28 cellular contexts compared by ENCODE assay signal in the genomic region with DNA sequence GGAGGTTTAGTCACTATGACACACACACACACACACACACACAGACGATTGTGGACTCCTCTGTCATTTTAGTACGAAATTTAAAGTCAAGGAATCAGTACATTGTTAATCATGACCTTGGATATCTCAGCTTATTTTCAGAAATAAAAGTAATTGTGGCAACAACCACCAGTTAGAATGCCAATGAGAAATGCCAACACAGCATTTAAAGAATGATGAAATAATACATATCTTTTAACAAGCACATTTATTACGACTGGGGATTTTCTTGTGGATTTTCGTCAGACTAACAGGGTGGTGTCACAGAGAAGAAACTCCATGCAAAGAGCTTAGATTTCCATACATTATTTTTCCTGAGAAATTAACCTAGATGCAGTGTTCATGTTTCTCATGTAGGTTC.
"Had no signal": no experiment of that assay in that cellular context is flagged by ENCODE, and none has a peak within 500 bp of the region (broad histone marks: within the 10 kb centered on the region; RNA-seq: fewer than 3 reads in every experiment).

No MANE protein-coding gene starts in this region.

- H3K36me3 Mint-ChIP-seq: mesothelial cell of epicardium; naive B cell; natural killer cell treated with Interleukin-12 subunit alpha and Interleukin-12 subunit beta and Interleukin-15 and Interleukin-18, amount 100 ng/mL, for 72 hours; stimulated activated effector memory CD8-positive, alpha-beta T cell treated with anti-CD3 and anti-CD28 coated beads, Interleukin-12 subunit alpha, Interleukin-12 subunit beta, amount 100 ng/mL, for 72 hours had no signal

- H3K4me3 ChIP-seq: esophagus squamous epithelium, gastroesophageal sphincter, heart left ventricle, hepatocyte, mucosa of descending colon, smooth muscle cell, stomach, thyroid gland, vagina had no signal

- H3K4me2 ChIP-seq: hepatocyte, smooth muscle cell had no signal

- H2AFZ ChIP-seq: hepatocyte, parathyroid adenoma had no signal

- H3K79me2 ChIP-seq: hepatocyte, parathyroid adenoma had no signal

- H3K4me1 Mint-ChIP-seq: mesothelial cell of epicardium; naive B cell; stimulated activated effector memory CD8-positive, alpha-beta T cell treated with anti-CD3 and anti-CD28 coated beads, Interleukin-12 subunit alpha, Interleukin-12 subunit beta, amount 100 ng/mL, for 72 hours had no signal

- H3K9ac ChIP-seq: parathyroid adenoma had no signal

- H3K27ac Mint-ChIP-seq: effector memory CD8-positive, alpha-beta T cell; mesothelial cell of epicardium; naive B cell; natural killer cell treated with Interleukin-12 subunit alpha and Interleukin-12 subunit beta and Interleukin-15 and Interleukin-18, amount 100 ng/mL, for 72 hours; progenitor cell of endocrine pancreas; stimulated activated effector memory CD8-positive, alpha-beta T cell treated with anti-CD3 and anti-CD28 coated beads, Interleukin-12 subunit alpha, Interleukin-12 subunit beta, amount 100 ng/mL, for 72 hours had no signal

- H3K27me3 Mint-ChIP-seq: effector memory CD8-positive, alpha-beta T cell; naive B cell; natural killer cell treated with Interleukin-12 subunit alpha and Interleukin-12 subunit beta and Interleukin-15 and Interleukin-18, amount 100 ng/mL, for 72 hours; progenitor cell of endocrine pancreas had no signal

- H3K4me1 ChIP-seq: esophagus squamous epithelium, foreskin keratinocyte, gastroesophageal sphincter, heart left ventricle, parathyroid adenoma, stomach, thyroid gland, vagina had no signal

- H3K27me3 ChIP-seq: esophagus squamous epithelium, foreskin keratinocyte, gastroesophageal sphincter, heart left ventricle, hepatocyte, neutrophil, stomach, thyroid gland, vagina had no signal

- H3K36me3 ChIP-seq: esophagus squamous epithelium, gastroesophageal sphincter, heart left ventricle, neutrophil, stomach, thyroid gland, vagina had no signal

- DNase-seq: cortex of kidney; effector memory CD8-positive, alpha-beta T cell; erythroblast; esophagus squamous epithelium; foreskin keratinocyte; heart left ventricle; kidney; mesenchymal stem cell; mucosa of descending colon; naive B cell; stimulated activated CD4-positive, alpha-beta T cell treated with anti-CD3 and anti-CD28 coated beads, Interleukin-12 subunit alpha, Interleukin-12 subunit beta, amount 100 ng/mL, for 4 hours; stimulated activated CD4-positive, alpha-beta T cell treated with anti-CD3 and anti-CD28 coated beads, Interleukin-1b, Interleukin-23, amount 100 ng/mL, for 48 hours; stimulated activated CD4-positive, alpha-beta T cell treated with anti-CD3 and anti-CD28 coated beads, Interleukin-4, amount 100 ng/mL, for 24 hours; stimulated activated naive CD4-positive, alpha-beta T cell treated with Interleukin-2 at 50 U/mL for 16 hours; stomach; thyroid gland; trophoblast cell had no signal

- H3K9me3 ChIP-seq: esophagus squamous epithelium, neutrophil, thyroid gland, vagina had no signal

- H3K27ac ChIP-seq: esophagus squamous epithelium, foreskin keratinocyte, gastroesophageal sphincter, heart left ventricle, hepatocyte, neutrophil, parathyroid adenoma, stomach, thyroid gland, vagina had no signal

- H3K4me3 Mint-ChIP-seq: effector memory CD8-positive, alpha-beta T cell; mesothelial cell of epicardium; naive B cell; natural killer cell treated with Interleukin-12 subunit alpha and Interleukin-12 subunit beta and Interleukin-15 and Interleukin-18, amount 100 ng/mL, for 72 hours; neural crest cell; stimulated activated effector memory CD8-positive, alpha-beta T cell treated with anti-CD3 and anti-CD28 coated beads, Interleukin-12 subunit alpha, Interleukin-12 subunit beta, amount 100 ng/mL, for 72 hours had no signal
